In the genomic region with DNA sequence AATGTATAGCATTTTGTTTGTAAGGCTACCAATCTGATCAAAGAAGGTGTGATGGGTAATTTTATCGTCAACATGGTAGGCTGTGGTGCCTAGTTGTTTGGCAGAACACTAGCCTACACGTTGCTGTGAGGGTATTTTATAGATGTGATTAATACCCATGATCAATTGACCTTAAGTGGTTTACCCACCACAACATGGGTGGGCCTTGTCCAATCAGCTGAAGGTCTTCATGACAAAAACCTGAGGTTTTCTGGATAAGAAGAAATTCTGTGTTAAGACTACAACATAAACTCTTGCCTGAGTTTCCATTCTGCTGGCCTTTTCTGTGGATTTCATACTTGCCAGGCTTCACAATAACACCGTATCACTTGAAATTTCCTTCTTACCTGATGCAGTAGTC, we compare ENCODE assay signal across 35 cellular contexts.
"Had no signal": no experiment of that assay in that cellular context is flagged by ENCODE, and none has a peak within 500 bp of the region (broad histone marks: within the 10 kb centered on the region; RNA-seq: fewer than 3 reads in every experiment).

No MANE protein-coding gene starts in this region.

- H3K9me3 ChIP-seq: MG63 had no signal

- H3K4me3 ChIP-seq: MG63 had no signal

- H3K36me3 ChIP-seq: MG63 had no signal

- DNase-seq: Karpas-422, Kasumi-1, MG63, MM.1S, MV-4-11, NCI-H1048, NCI-H1092, NCI-H1092 treated with DMSO at 0.1 percent for 48 hours, NCI-H1105, NCI-H1105 treated with DMSO at 0.1 percent for 48 hours, NCI-H1417, NCI-H1417 treated with DMSO at 0.1 percent for 48 hours, NCI-H1436, NCI-H1436 treated with DMSO at 0.1 percent for 48 hours, NCI-H146, NCI-H1694, NCI-H1694 treated with DMSO at 0.1 percent for 48 hours, NCI-H187, NCI-H187 treated with DMSO at 0.1 percent for 48 hours, NCI-H1930, NCI-H2029, NCI-H2081, NCI-H2081 treated with DMSO at 0.1 percent for 48 hours, NCI-H2107, NCI-H2171, NCI-H2171 treated with DMSO at 0.1 percent for 48 hours, NCI-H2227 treated with DMSO at 0.1 percent for 48 hours, NCI-H226, NCI-H345, NCI-H446, NCI-H446 treated with DMSO at 0.1 percent for 48 hours, NCI-H510A, NCI-H510A treated with DMSO at 0.1 percent for 48 hours, NCI-H524, NCI-H524 treated with DMSO at 0.1 percent for 48 hours had no signal

- H3K27me3 ChIP-seq: MG63 had no signal
